19 cellular contexts compared by ENCODE assay signal in the genomic region with DNA sequence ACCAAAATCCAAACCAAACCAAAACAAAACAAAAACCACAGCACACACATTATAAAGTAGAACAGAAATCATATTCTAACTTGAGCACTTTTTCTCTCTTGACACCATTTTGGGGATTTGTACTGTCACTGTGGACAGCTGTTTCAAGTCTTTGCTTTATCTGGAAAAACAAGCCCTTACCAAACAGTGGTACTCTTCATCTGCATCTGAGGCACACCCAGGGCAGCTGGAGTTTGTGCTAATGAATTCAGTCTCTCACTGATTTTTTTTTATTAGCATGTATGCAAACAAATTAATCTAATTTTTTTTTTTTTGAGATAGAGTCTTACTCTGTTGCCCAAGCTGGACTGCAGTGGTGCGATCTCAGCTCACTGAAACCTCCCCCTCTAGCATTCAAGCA.
A peak's percentile ranks its signal among the peaks of the same experiment; 100 is the strongest.
DNase-seq lines count a peak whose midpoint lies in the region; TF ChIP-seq lines count a peak whose summit lies in the region.
"Had no signal": no experiment of that assay in that cellular context is flagged by ENCODE, and none has a peak within 500 bp of the region (broad histone marks: within the 10 kb centered on the region; RNA-seq: fewer than 3 reads in every experiment).

No MANE protein-coding gene starts in this region.

- POLR2A ChIA-PET in SK-N-SH (lab: Yijun Ruan, JAX) = interaction anchor here (0.7 kb wide), 1 partner anchor 1431 kb away, joined by 3 read pairs; no protein-coding TSS in a partner anchor

- no peak overlapping the region for H3K27ac ChIP-seq in iPS-20b (ENCODE audit: low read length)
- H3K27ac ChIP-seq in substantia nigra (ENCODE audit: low read depth, low read length, poor library complexity, severe bottlenecking) = peak overlapping the region; percentile 46
- H3K27ac ChIP-seq in SK-N-SH (ENCODE audit: low read depth in 2 of 2, low read length in 1 of 2) = no peak overlapping the region
- H3K27ac ChIP-seq: HL-60 had no signal

- CTCF ChIA-PET in SK-N-SH (lab: Yijun Ruan, JAX) = interaction anchor here (1.3 to 1.9 kb wide), 3 partner anchors 13 to 102 kb away, joined by 4 to 5 read pairs (median 5); no protein-coding TSS in a partner anchor

- no peak for TF ChIP-seq CTCF in SK-N-SH (IDR thresholded peaks at IDR 0.05)

- H3K9ac ChIP-seq in iPS-20b (ENCODE audit: low read depth, low read length) (peak overlapping the region; percentile 28; the same call in 1 of the 2 replicates), SK-N-SH (no peak overlapping the region)

- H3K4me1 ChIP-seq in iPS-20b (ENCODE audit: insufficient read depth, low read length) (peaks cover 19% of the 10 kb centered on the region), SK-N-SH (ENCODE audit: control insufficient read depth in 1 of 2, insufficient read depth in 2 of 2, low read depth in 1 of 2, low read length in 1 of 2) (no peaks in the 10 kb centered on the region; a peak in 2 of 4 replicates)

- H3K36me3 ChIP-seq in iPS-20b (ENCODE audit: insufficient read depth, low read depth, low read length) (peaks cover 8% of the 10 kb centered on the region; the same call in 1 of the 2 replicates), SK-N-SH (replicated peaks in 1 of 2; ENCODE audit: control insufficient read depth in 1 of 2, insufficient read depth in 2 of 2, low read length in 1 of 2) (peaks cover 0 to 6% of the 10 kb centered on the region in 2 experiments)

- H3K9me2 ChIP-seq in SK-N-SH = no peaks in the 10 kb centered on the region

- H3K4me2 ChIP-seq in SK-N-SH = no peak overlapping the region

- H2AFZ ChIP-seq in SK-N-SH (ENCODE audit: low read depth) = no peak overlapping the region

- TF ChIP-seq RAD21 in SK-N-SH (IDR thresholded peaks at IDR 0.05; ENCODE audit: low read length) = no peak

- 77% methylated on average over 1 of the region's 1 CpG for WGBS in SK-N-SH (ENCODE audit: low lambda C conversion rate)

- no peaks in the 10 kb centered on the region for H3F3A ChIP-seq in SK-N-SH (replicated peaks; ENCODE audit: insufficient read depth)

- DNase-seq in NCI-H146 (lab: John Stamatoyannopoulos, UW) = peak; percentile 45
- peak; percentile 22 for DNase-seq in NCI-H524 treated with DMSO at 0.1 percent for 48 hours (lab: John Stamatoyannopoulos, UW)
- peak in 2 of 49 donors; percentile 14 to 22 for DNase-seq in substantia nigra (lab: John Stamatoyannopoulos, UW)
- DNase-seq in cerebellum (ENCODE audit: low spot score) = no peak
- DNase-seq in SK-N-SH = no peak
- no peak for DNase-seq in NCI-H1436 treated with DMSO at 0.1 percent for 48 hours (lab: John Stamatoyannopoulos, UW)
- DNase-seq: BE2C; Calu3; CD4-positive, alpha-beta T cell; HCEC 1CT; Kasumi-1; MM.1S; NCI-H1105; NCI-H187 treated with DMSO at 0.1 percent for 48 hours; NK-92 treated with Interleukin-12 subunit alpha and Interleukin-12 subunit beta, amount 100 ng/mL, for 24 hours; OCI-M1; RPMI8226 had no signal

- H3K79me2 ChIP-seq in SK-N-SH (ENCODE audit: insufficient read depth) = no peaks in the 10 kb centered on the region

- H3K4me3 ChIP-seq in iPS-20b (ENCODE audit: low read length) (peak overlapping the region; percentile 43; the same call in 1 of the 2 replicates), SK-N-SH (ENCODE audit: low read depth in 2 of 2, low read length in 1 of 2) (no peak overlapping the region)

- no peaks in the 10 kb centered on the region for H4K20me1 ChIP-seq in SK-N-SH (ENCODE audit: insufficient read depth)

- no peaks in the 10 kb centered on the region for H3K27me3 ChIP-seq in iPS-20b (ENCODE audit: insufficient read depth, low read length)
- H3K27me3 ChIP-seq in SK-N-SH (ENCODE audit: insufficient read depth) = no peaks in the 10 kb centered on the region
- H3K27me3 ChIP-seq: BE2C had no signal

- no peak for TF ChIP-seq EP300 in SK-N-SH (IDR thresholded peaks at IDR 0.05; ENCODE audit: borderline replicate concordance in 1 of 2, low read depth in 1 of 2, low read length in 1 of 2)

- peaks cover 1% of the 10 kb centered on the region; the same call in 1 of the 2 replicates for H3K9me3 ChIP-seq in iPS-20b (ENCODE audit: insufficient read depth, low read depth, low read length)
- H3K9me3 ChIP-seq in SK-N-SH = no peaks in the 10 kb centered on the region
- H3K9me3 ChIP-seq: BE2C had no signal

TF ChIP-seq in SK-N-SH, 30 proteins besides CTCF, POLR2A, EP300 and RAD21:
- TF ChIP-seq GATA2 (CRISPR knock-in tag; IDR thresholded peaks at IDR 0.05) (no peak), NRF1 (IDR thresholded peaks at IDR 0.05; ENCODE audit: low read depth, low read length) (no peak), GABPA (IDR thresholded peaks at IDR 0.05; ENCODE audit: low read depth) (no peak), MXI1 (IDR thresholded peaks at IDR 0.05; ENCODE audit: low read depth, low read length) (no peak), ELF1 (IDR thresholded peaks at IDR 0.05) (no peak), TCF12 (IDR thresholded peaks at IDR 0.05) (no peak), RFX5 (IDR thresholded peaks at IDR 0.05; ENCODE audit: low read length) (no peak), NFIC (IDR thresholded peaks at IDR 0.05; ENCODE audit: borderline replicate concordance) (no peak), TAF1 (IDR thresholded peaks at IDR 0.05; ENCODE audit: borderline replicate concordance, low read depth, low read length) (no peak), FOSL2 (IDR thresholded peaks at IDR 0.05; ENCODE audit: borderline replicate concordance, low read depth) (no peak), SIN3A (IDR thresholded peaks at IDR 0.05; ENCODE audit: borderline replicate concordance, low read depth, low read length) (no peak), RXRA (IDR thresholded peaks at IDR 0.05; ENCODE audit: borderline replicate concordance, low read depth) (no peak), SMC3 (IDR thresholded peaks at IDR 0.05; ENCODE audit: low read depth, low read length) (no peak)
- TF ChIP-seq, protein P1, sequence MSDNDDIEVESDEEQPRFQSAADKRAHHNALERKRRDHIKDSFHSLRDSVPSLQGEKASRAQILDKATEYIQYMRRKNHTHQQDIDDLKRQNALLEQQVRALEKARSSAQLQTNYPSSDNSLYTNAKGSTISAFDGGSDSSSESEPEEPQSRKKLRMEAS (IDR thresholded peaks at IDR 0.05; ENCODE audit: low read depth) = no peak
- TF ChIP-seq, protein P2, sequence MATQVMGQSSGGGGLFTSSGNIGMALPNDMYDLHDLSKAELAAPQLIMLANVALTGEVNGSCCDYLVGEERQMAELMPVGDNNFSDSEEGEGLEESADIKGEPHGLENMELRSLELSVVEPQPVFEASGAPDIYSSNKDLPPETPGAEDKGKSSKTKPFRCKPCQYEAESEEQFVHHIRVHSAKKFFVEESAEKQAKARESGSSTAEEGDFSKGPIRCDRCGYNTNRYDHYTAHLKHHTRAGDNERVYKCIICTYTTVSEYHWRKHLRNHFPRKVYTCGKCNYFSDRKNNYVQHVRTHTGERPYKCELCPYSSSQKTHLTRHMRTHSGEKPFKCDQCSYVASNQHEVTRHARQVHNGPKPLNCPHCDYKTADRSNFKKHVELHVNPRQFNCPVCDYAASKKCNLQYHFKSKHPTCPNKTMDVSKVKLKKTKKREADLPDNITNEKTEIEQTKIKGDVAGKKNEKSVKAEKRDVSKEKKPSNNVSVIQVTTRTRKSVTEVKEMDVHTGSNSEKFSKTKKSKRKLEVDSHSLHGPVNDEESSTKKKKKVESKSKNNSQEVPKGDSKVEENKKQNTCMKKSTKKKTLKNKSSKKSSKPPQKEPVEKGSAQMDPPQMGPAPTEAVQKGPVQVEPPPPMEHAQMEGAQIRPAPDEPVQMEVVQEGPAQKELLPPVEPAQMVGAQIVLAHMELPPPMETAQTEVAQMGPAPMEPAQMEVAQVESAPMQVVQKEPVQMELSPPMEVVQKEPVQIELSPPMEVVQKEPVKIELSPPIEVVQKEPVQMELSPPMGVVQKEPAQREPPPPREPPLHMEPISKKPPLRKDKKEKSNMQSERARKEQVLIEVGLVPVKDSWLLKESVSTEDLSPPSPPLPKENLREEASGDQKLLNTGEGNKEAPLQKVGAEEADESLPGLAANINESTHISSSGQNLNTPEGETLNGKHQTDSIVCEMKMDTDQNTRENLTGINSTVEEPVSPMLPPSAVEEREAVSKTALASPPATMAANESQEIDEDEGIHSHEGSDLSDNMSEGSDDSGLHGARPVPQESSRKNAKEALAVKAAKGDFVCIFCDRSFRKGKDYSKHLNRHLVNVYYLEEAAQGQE (IDR thresholded peaks at IDR 0.05; ENCODE audit: low read depth, low read length) = no peak

Comparison
In these comparisons a context has a peak if more than half of its experiments do, and no peak if none do; other contexts are left out.
1. DNase-seq: peak in NCI-H146 (single experiment) and NCI-H524 treated with DMSO at 0.1 percent for 48 hours (single experiment); none in cerebellum (single experiment), SK-N-SH (single experiment) and NCI-H1436 treated with DMSO at 0.1 percent for 48 hours (single experiment).